ENCODE assay signal across 8 cellular contexts in genomic region chr14:23953464-23954278, GRCh38. TPM values are rescaled to one million over a fixed set of nuclear protein-coding genes. Genes with fewer than 3 reads are reported as not detected.
DNase-seq lines count a peak whose midpoint lies in the region; ATAC-seq and TF ChIP-seq lines count a peak whose summit lies in the region.

DHRS4 (plus strand) TSS chr14:23953770; CDS start chr14:23953789, 19 bp downstream.

- peak within 1 kb of the TSS; percentile 87 for H3K4me3 ChIP-seq in BE2C (ENCODE audit: low read depth, low read length)
- H3K4me3 ChIP-seq in choroid plexus epithelial cell (ENCODE audit: low read depth, low read length): peak within 1 kb of the TSS; percentile 93

- no peaks in the 10 kb centered on the region for H3K27me3 Mint-ChIP-seq in activated CD4-positive, alpha-beta T cell treated with anti-CD3 and anti-CD28 coated beads for 36 hours

- no peaks in the 10 kb centered on the region for H3K36me3 ChIP-seq in BE2C

- intact Hi-C loops in activated CD4-positive, alpha-beta T cell treated with anti-CD3 and anti-CD28 coated beads for 36 hours (cut with DNase I, micrococcal nuclease): loop anchor here (1.0 kb wide), 4 partner anchors 222 to 364 kb away; no protein-coding TSS in a partner anchor
- intact Hi-C loops in left colon (cut with DNase I, micrococcal nuclease): no loop called here

- H3K4me1 Mint-ChIP-seq in activated CD4-positive, alpha-beta T cell treated with anti-CD3 and anti-CD28 coated beads for 36 hours: peaks cover 23% of the 10 kb centered on the region

- CTCF ChIA-PET in activated CD4-positive, alpha-beta T cell treated with anti-CD3 and anti-CD28 coated beads for 36 hours (lab: Charles Lee): interaction anchor here (1.0 to 2.4 kb wide), 3 partner anchors 23 to 322 kb away, joined by 3 to 7 read pairs (median 3); no protein-coding TSS in a partner anchor

- peaks cover 12% of the 10 kb centered on the region for H3K36me3 Mint-ChIP-seq in activated CD4-positive, alpha-beta T cell treated with anti-CD3 and anti-CD28 coated beads for 36 hours (ENCODE audit: low read depth)

- peak within 1 kb of the TSS; percentile 93 for H3K27ac Mint-ChIP-seq in activated CD4-positive, alpha-beta T cell treated with anti-CD3 and anti-CD28 coated beads for 36 hours

- peak; percentile 63 for TF ChIP-seq POLR2A in GM19193 (IDR thresholded peaks at IDR 0.05; ENCODE audit: extremely low read depth, insufficient read depth, insufficient read length)

- H3K27me3 ChIP-seq in BE2C: no peaks in the 10 kb centered on the region

- H3K9me3 Mint-ChIP-seq in activated CD4-positive, alpha-beta T cell treated with anti-CD3 and anti-CD28 coated beads for 36 hours (ENCODE audit: low read depth): no peaks in the 10 kb centered on the region

- POLR2A ChIA-PET in activated CD4-positive, alpha-beta T cell treated with anti-CD3 and anti-CD28 coated beads for 36 hours (lab: Charles Lee): no interaction called here

- TF ChIP-seq CTCF in BE2C (IDR thresholded peaks at IDR 0.05; ENCODE audit: low read depth, low read length) (peak; percentile 97), choroid plexus epithelial cell (conservative IDR thresholded peaks at IDR 0.05; ENCODE audit: low read depth, low read length) (peak; percentile 93)

- DNase-seq in BE2C (peak; percentile 90), NCI-H510A (lab: John Stamatoyannopoulos, UW) (peak; percentile 73), choroid plexus epithelial cell (ENCODE audit: low read depth) (peak; percentile 81), left colon (peak; percentile 88 to 92)
- DNase-seq in activated CD4-positive, alpha-beta T cell treated with anti-CD3 and anti-CD28 coated beads for 36 hours: peak; percentile 89
- DNase-seq in stimulated activated CD4-positive, alpha-beta T cell treated with anti-CD3 and anti-CD28 coated beads, Interleukin-1b, Interleukin-23, amount 100 ng/mL, for 48 hours: peak; percentile 79

- H3K9me3 ChIP-seq in BE2C: no peaks in the 10 kb centered on the region

- peak within 1 kb of the TSS; percentile 88 for H3K4me3 Mint-ChIP-seq in activated CD4-positive, alpha-beta T cell treated with anti-CD3 and anti-CD28 coated beads for 36 hours

- no peaks in the 10 kb centered on the region for H3K4me1 ChIP-seq in BE2C

- ATAC-seq in HG03442 (IDR thresholded peaks at IDR 0.05; ENCODE audit: unreplicated experiment): peak; percentile 95
- peak; percentile 96 for ATAC-seq in activated CD4-positive, alpha-beta T cell treated with anti-CD3 and anti-CD28 coated beads for 36 hours
- peak; percentile 90 for ATAC-seq in left colon

RNA-seq across cellular contexts. Expression of gene DHRS4, which starts in this region (rescaled TPM):
- polyA plus RNA-seq in BE2C (2012; ENCODE audit: insufficient read depth, insufficient read length, low read depth): 17.7 TPM
- 10 to 100 TPM; 32.2 to 36.2 TPM for total RNA-seq in activated CD4-positive, alpha-beta T cell treated with anti-CD3 and anti-CD28 coated beads for 36 hours
- 10 to 100 TPM; 38.3 to 46.0 TPM for total RNA-seq in left colon

Comparison
In these comparisons a context has a peak if more than half of its experiments do, and no peak if none do; other contexts are left out.
1. Peak in every context shown above with its lines: DNase-seq, ATAC-seq and H3K4me3 ChIP-seq.
2. intact Hi-C loops: an anchor here in activated CD4-positive, alpha-beta T cell treated with anti-CD3 and anti-CD28 coated beads for 36 hours (1.0 kb wide); none called in left colon.